ENCODE assay signal across 1 cellular context in genomic region chr22:32808038-32808445, GRCh38.
TF ChIP-seq lines count a peak whose summit lies in the region.

No MANE protein-coding gene starts in this region.

TF ChIP-seq in HepG2, 621 proteins besides CTCF, POLR2A, EP300 and RAD21 (continued from another document and continues in another):
- TF ChIP-seq CREM (IDR thresholded peaks at IDR 0.05) (peak; percentile 58; the same call in 1 of the 2 replicates), CREM (CRISPR knock-in tag; IDR thresholded peaks at IDR 0.05) (no peak), ZNF841 (CRISPR knock-in tag; IDR thresholded peaks at IDR 0.05; ENCODE audit: borderline replicate concordance) (no peak), ZNF678 (CRISPR knock-in tag; IDR thresholded peaks at IDR 0.05) (no peak), ZNF432 (CRISPR knock-in tag; IDR thresholded peaks at IDR 0.05; ENCODE audit: borderline replicate concordance) (no peak), ZSCAN21 (CRISPR knock-in tag; IDR thresholded peaks at IDR 0.05; ENCODE audit: borderline replicate concordance) (no peak), ZFP41 (CRISPR knock-in tag; IDR thresholded peaks at IDR 0.05; ENCODE audit: borderline replicate concordance) (no peak), ZNF124 (CRISPR knock-in tag; IDR thresholded peaks at IDR 0.05) (no peak), ZNF556 (CRISPR knock-in tag; IDR thresholded peaks at IDR 0.05; ENCODE audit: borderline replicate concordance) (no peak), ZBTB40 (IDR thresholded peaks at IDR 0.05) (no peak), ZBTB40 (CRISPR knock-in tag; IDR thresholded peaks at IDR 0.05) (no peak), ZNF784 (CRISPR knock-in tag; IDR thresholded peaks at IDR 0.05; ENCODE audit: borderline replicate concordance) (no peak), ATAD3A (CRISPR knock-in tag; IDR thresholded peaks at IDR 0.05) (no peak), ZNF326 (CRISPR knock-in tag; IDR thresholded peaks at IDR 0.05; ENCODE audit: borderline replicate concordance) (no peak), JUNB (CRISPR knock-in tag; IDR thresholded peaks at IDR 0.05; ENCODE audit: borderline replicate concordance) (no peak), ZNF776 (CRISPR knock-in tag; IDR thresholded peaks at IDR 0.05) (no peak), MBNL3 (CRISPR knock-in tag; conservative IDR thresholded peaks at IDR 0.05) (no peak), HMGXB4 (CRISPR knock-in tag; IDR thresholded peaks at IDR 0.05; ENCODE audit: borderline replicate concordance in 1 of 2, low read depth in 1 of 2) (no peak), TEAD2 (CRISPR knock-in tag; IDR thresholded peaks at IDR 0.05) (no peak), ZNF75D (CRISPR knock-in tag; IDR thresholded peaks at IDR 0.05; ENCODE audit: borderline replicate concordance) (no peak), PAF1 (CRISPR knock-in tag; IDR thresholded peaks at IDR 0.05) (no peak), ATF6 (CRISPR knock-in tag; conservative IDR thresholded peaks at IDR 0.05) (no peak), HDAC6 (IDR thresholded peaks at IDR 0.05; ENCODE audit: low read depth, low read length) (no peak), MED13 (CRISPR knock-in tag; IDR thresholded peaks at IDR 0.05) (no peak), GZF1 (CRISPR knock-in tag; IDR thresholded peaks at IDR 0.05) (no peak), ZNF264 (CRISPR knock-in tag; IDR thresholded peaks at IDR 0.05) (no peak), HNRNPH1 (optimal IDR thresholded peaks at IDR 0.05; ENCODE audit: low read depth, low read length) (no peak), KDM5B (CRISPR knock-in tag; IDR thresholded peaks at IDR 0.05; ENCODE audit: borderline replicate concordance) (no peak), AKAP8 (CRISPR knock-in tag; IDR thresholded peaks at IDR 0.05) (0 out of 2 replicates have a peak, but pooled peaks have one; percentile 30), FOXK2 (IDR thresholded peaks at IDR 0.05) (0 out of 2 replicates have a peak, but pooled peaks have one; percentile 29), PREB (CRISPR knock-in tag; IDR thresholded peaks at IDR 0.05) (no peak), TBX2 (CRISPR knock-in tag; IDR thresholded peaks at IDR 0.05; ENCODE audit: borderline replicate concordance) (no peak), ZFP1 (CRISPR knock-in tag; IDR thresholded peaks at IDR 0.05) (no peak), HBP1 (CRISPR knock-in tag; IDR thresholded peaks at IDR 0.05; ENCODE audit: low read depth) (no peak), NR2C2 (CRISPR knock-in tag; IDR thresholded peaks at IDR 0.05; ENCODE audit: borderline replicate concordance) (peak; percentile 50; the same call in 1 of the 2 replicates), FOXK1 (CRISPR knock-in tag; IDR thresholded peaks at IDR 0.05; ENCODE audit: borderline replicate concordance, low read depth) (no peak), ZNF562 (CRISPR knock-in tag; IDR thresholded peaks at IDR 0.05; ENCODE audit: borderline replicate concordance) (no peak), TBP (CRISPR knock-in tag; IDR thresholded peaks at IDR 0.05) (no peak), KLF13 (CRISPR knock-in tag; IDR thresholded peaks at IDR 0.05) (no peak), HNF1A (IDR thresholded peaks at IDR 0.05; ENCODE audit: low read depth) (no peak), HNF1A (CRISPR knock-in tag; IDR thresholded peaks at IDR 0.05; ENCODE audit: borderline replicate concordance) (no peak)
